In the genomic region with DNA sequence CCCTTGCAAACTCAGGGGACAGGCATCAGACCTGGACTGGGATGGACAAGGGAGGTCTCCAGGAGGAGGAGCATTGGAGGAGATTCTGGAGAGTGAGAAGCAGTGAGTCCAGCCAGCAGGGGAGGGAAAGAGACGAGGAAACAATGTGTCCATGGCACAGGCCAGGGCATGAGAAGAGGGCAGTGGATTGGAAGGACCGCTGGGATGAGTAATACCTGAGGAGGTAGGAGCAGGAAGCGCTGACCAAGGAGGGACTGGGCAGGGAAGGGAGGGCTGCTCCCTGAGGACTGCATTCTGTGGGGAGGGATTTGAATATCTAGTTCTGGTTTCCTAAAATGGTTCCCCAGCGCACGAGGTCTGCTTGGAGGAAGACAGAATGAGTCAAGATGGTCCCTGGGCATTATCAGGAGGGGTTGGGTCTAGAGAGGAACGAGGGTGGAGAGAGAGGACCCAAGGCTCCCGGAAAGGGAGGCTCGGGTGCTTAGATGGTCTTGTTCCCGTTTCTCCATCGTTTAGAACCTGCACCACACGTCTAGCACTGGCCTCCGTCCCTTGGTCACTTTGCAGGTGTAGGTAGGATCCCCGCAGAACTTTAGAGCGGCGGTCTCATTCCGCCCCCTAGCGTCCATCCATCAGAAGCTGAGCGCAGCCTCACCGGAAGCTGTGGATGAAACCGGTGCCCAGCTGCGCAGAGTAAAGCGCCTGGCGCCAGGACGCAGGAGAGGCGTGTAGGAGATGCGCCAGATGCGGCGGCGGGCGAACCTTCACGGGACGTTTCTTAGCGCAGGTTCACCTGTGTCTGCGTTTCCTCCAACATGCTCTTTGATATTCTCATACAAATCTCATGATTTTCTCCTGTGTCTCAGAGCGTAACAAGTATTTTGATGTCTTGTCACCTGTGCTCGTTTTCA, we compare ENCODE assay signal across 8 cellular contexts.
DNase-seq lines count a peak whose midpoint lies in the region; ATAC-seq lines count a peak whose summit lies in the region.

No MANE protein-coding gene starts in this region.

- peak overlapping the region; percentile 33 for H3K4me3 ChIP-seq in neuron (ENCODE audit: low read length)

- H3K36me3 ChIP-seq in neuron (ENCODE audit: insufficient read depth, low read length) = no peaks in the 10 kb centered on the region

- no peaks in the 10 kb centered on the region for H3K9me3 ChIP-seq in neuron (ENCODE audit: low read length)

- no peak overlapping the region for H2AFZ ChIP-seq in neuron (ENCODE audit: low read depth, low read length)

- in situ Hi-C loops in Caki2 (cut with HindIII; ENCODE audit: low pct_unique_long_range_greater_than_20kb, low sequenced_read_pairs) = no loop called here

- no peaks in the 10 kb centered on the region for H3K4me1 ChIP-seq in neuron (ENCODE audit: insufficient read depth, low read length)

- peak; percentile 65 for DNase-seq in Caki2 (ENCODE audit: low read depth)
- DNase-seq in RPMI8226 = peak; percentile 73
- DNase-seq in NK-92 (lab: John Stamatoyannopoulos, UW; ENCODE audit: unreplicated experiment) = no peak

- no peaks in the 10 kb centered on the region for H3K27me3 ChIP-seq in neuron (ENCODE audit: insufficient read depth, low read length)

- ATAC-seq in HG02852 (IDR thresholded peaks at IDR 0.05; ENCODE audit: unreplicated experiment) = peak; percentile 44
- peak; percentile 74 for ATAC-seq in esophagus mucosa
- ATAC-seq in GM21526 (IDR thresholded peaks at IDR 0.05; ENCODE audit: low FRiP score, unreplicated experiment) = no peak
- no peak for ATAC-seq in HG03095 (IDR thresholded peaks at IDR 0.05; ENCODE audit: unreplicated experiment)

Comparison
In these comparisons a context has a peak if more than half of its experiments do, and no peak if none do; other contexts are left out.
1. ATAC-seq: peak in HG02852 (single experiment) and esophagus mucosa (single experiment); none in GM21526 (single experiment) and HG03095 (single experiment).